Comparison of ENCODE assay signal across 8 cellular contexts in genomic region chr10:99658622-99659030, GRCh38. TPM values are rescaled to one million over a fixed set of nuclear protein-coding genes. Genes with fewer than 3 reads are reported as not detected.
A peak's percentile ranks its signal among the peaks of the same experiment; 100 is the strongest.
DNase-seq lines count a peak whose midpoint lies in the region; ATAC-seq and TF ChIP-seq lines count a peak whose summit lies in the region.

No MANE protein-coding gene starts in this region.

- CTCF ChIA-PET in RWPE1 (lab: Yijun Ruan, JAX) = no interaction called here

- H3K4me1 ChIP-seq in iPS DF 6.9 (ENCODE audit: control insufficient read depth, insufficient read depth, low read length) = no peaks in the 10 kb centered on the region

- ATAC-seq in GM21526 (IDR thresholded peaks at IDR 0.05; ENCODE audit: low FRiP score, unreplicated experiment) (peak; percentile 14), HG03159 (IDR thresholded peaks at IDR 0.05; ENCODE audit: unreplicated experiment) (no peak), GM18870 (IDR thresholded peaks at IDR 0.05; ENCODE audit: unreplicated experiment) (no peak), HG03432 (IDR thresholded peaks at IDR 0.05; ENCODE audit: unreplicated experiment) (no peak)
- ATAC-seq in activated naive CD8-positive, alpha-beta T cell treated with anti-CD3 and anti-CD28 coated beads, Interleukin-2, amount 10 ng/mL, durations not matched to agents 7 days and 5 days (ENCODE audit: low read depth) = no peak

- H3K27me3 ChIP-seq in iPS DF 6.9 (ENCODE audit: control insufficient read depth, insufficient read depth, low read length) = no peaks in the 10 kb centered on the region; the same call in 1 of the 2 replicates

- H3K36me3 Mint-ChIP-seq in activated naive CD8-positive, alpha-beta T cell treated with anti-CD3 and anti-CD28 coated beads, Interleukin-2, amount 10 ng/mL, durations not matched to agents 7 days and 5 days = peaks cover 3% of the 10 kb centered on the region

- H3K4me3 Mint-ChIP-seq in activated naive CD8-positive, alpha-beta T cell treated with anti-CD3 and anti-CD28 coated beads, Interleukin-2, amount 10 ng/mL, durations not matched to agents 7 days and 5 days = peak overlapping the region; percentile 92

- no CpG with 5 or more reads among the region's 24 CpGs for WGBS in iPS DF 6.9 (ENCODE audit: insufficient coverage, insufficient read length)

- no peak for TF ChIP-seq CTCF in RWPE1 (conservative IDR thresholded peaks at IDR 0.05; ENCODE audit: low read depth)

- peaks cover 16% of the 10 kb centered on the region for H3K4me1 Mint-ChIP-seq in activated naive CD8-positive, alpha-beta T cell treated with anti-CD3 and anti-CD28 coated beads, Interleukin-2, amount 10 ng/mL, durations not matched to agents 7 days and 5 days

- H3K27ac ChIP-seq in RWPE1 (peak overlapping the region; percentile 74), iPS DF 6.9 (ENCODE audit: low read length) (no peak overlapping the region), skin epidermis (peak overlapping the region in 18 of 21 experiments; percentile 33 to 93 (median 86))

- H3K4me3 ChIP-seq in iPS DF 6.9 (ENCODE audit: low read length) (peak overlapping the region; percentile 73; the same call in 1 of the 2 replicates), skin epidermis (peak overlapping the region; percentile 66 to 83 (median 77))

- peaks cover 17% of the 10 kb centered on the region for H3K27me3 Mint-ChIP-seq in activated naive CD8-positive, alpha-beta T cell treated with anti-CD3 and anti-CD28 coated beads, Interleukin-2, amount 10 ng/mL, durations not matched to agents 7 days and 5 days

- POLR2A ChIA-PET in RWPE1 (lab: Yijun Ruan, JAX; ENCODE audit: low non-redundant PET) = interaction anchor here (0.9 kb wide), 1 partner anchor 1944 kb away, joined by 3 read pairs; no protein-coding TSS in a partner anchor
- POLR2A ChIA-PET in activated naive CD8-positive, alpha-beta T cell treated with anti-CD3 and anti-CD28 coated beads, Interleukin-2, amount 10 ng/mL, durations not matched to agents 7 days and 5 days (lab: Charles Lee) = interaction anchor here (0.6 to 1.9 kb wide), 4 partner anchors 22 to 205 kb away, joined by 3 to 22 read pairs (median 4); partner anchors contain the start of genes COX15, CUTC and SLC25A28

- no peaks in the 10 kb centered on the region for H3K9me3 Mint-ChIP-seq in activated naive CD8-positive, alpha-beta T cell treated with anti-CD3 and anti-CD28 coated beads, Interleukin-2, amount 10 ng/mL, durations not matched to agents 7 days and 5 days

- peak overlapping the region; percentile 72 for H3K27ac Mint-ChIP-seq in activated naive CD8-positive, alpha-beta T cell treated with anti-CD3 and anti-CD28 coated beads, Interleukin-2, amount 10 ng/mL, durations not matched to agents 7 days and 5 days

- H3K9me3 ChIP-seq in iPS DF 6.9 (ENCODE audit: control insufficient read depth, insufficient read depth, low read length) = no peaks in the 10 kb centered on the region

- H3K36me3 ChIP-seq in iPS DF 6.9 (ENCODE audit: control insufficient read depth, insufficient read depth, low read length) = no peaks in the 10 kb centered on the region

- DNase-seq in RWPE1 (ENCODE audit: low spot score) (no peak), iPS DF 6.9 (ENCODE audit: low read depth, low spot score) (no peak)
- DNase-seq in activated naive CD8-positive, alpha-beta T cell treated with anti-CD3 and anti-CD28 coated beads, Interleukin-2, amount 10 ng/mL, durations not matched to agents 7 days and 5 days = peak; percentile 41

RNA-seq across cellular contexts. Expression of gene ENTPD7, which starts 0.7 kb away (rescaled TPM):
- total RNA-seq in activated naive CD8-positive, alpha-beta T cell treated with anti-CD3 and anti-CD28 coated beads, Interleukin-2, amount 10 ng/mL, durations not matched to agents 7 days and 5 days = 1 to 10 TPM; 3.3 to 3.5 TPM

RNA-seq across cellular contexts. Expression of gene SLC25A28, which starts 38.4 kb away (rescaled TPM):
- total RNA-seq in activated naive CD8-positive, alpha-beta T cell treated with anti-CD3 and anti-CD28 coated beads, Interleukin-2, amount 10 ng/mL, durations not matched to agents 7 days and 5 days = 10 to 100 TPM; 77.2 to 84.7 TPM
